In genomic region chr22:46107753-46108563, GRCh38 we compare ENCODE assay signal across 10 cellular contexts. TPM values are rescaled to one million over a fixed set of nuclear protein-coding genes. Genes with fewer than 3 reads are reported as not detected.
A peak's percentile ranks its signal among the peaks of the same experiment; 100 is the strongest.
DNase-seq lines count a peak whose midpoint lies in the region; ATAC-seq and TF ChIP-seq lines count a peak whose summit lies in the region.
"Had no signal": no experiment of that assay in that cellular context is flagged by ENCODE, and none has a peak within 500 bp of the region (broad histone marks: within the 10 kb centered on the region; RNA-seq: fewer than 3 reads in every experiment).

No MANE protein-coding gene starts in this region.

- no peak overlapping the region for H3K4me3 ChIP-seq in skin epidermis

- peaks cover 23% of the 10 kb centered on the region for H3K4me1 Mint-ChIP-seq in brain
- H3K4me1 Mint-ChIP-seq: activated naive CD8-positive, alpha-beta T cell treated with anti-CD3 and anti-CD28 coated beads, Interleukin-2, amount 10 ng/mL, durations not matched to agents 7 days and 5 days had no signal

- no peaks in the 10 kb centered on the region for H3K36me3 Mint-ChIP-seq in brain
- H3K36me3 Mint-ChIP-seq: activated naive CD8-positive, alpha-beta T cell treated with anti-CD3 and anti-CD28 coated beads, Interleukin-2, amount 10 ng/mL, durations not matched to agents 7 days and 5 days had no signal

- no peaks in the 10 kb centered on the region for H3K9me3 Mint-ChIP-seq in brain
- H3K9me3 Mint-ChIP-seq: activated naive CD8-positive, alpha-beta T cell treated with anti-CD3 and anti-CD28 coated beads, Interleukin-2, amount 10 ng/mL, durations not matched to agents 7 days and 5 days had no signal

- H3K27ac ChIP-seq in skin epidermis = peak overlapping the region in 20 of 21 experiments; percentile 61 to 92 (median 82)

- no peak for TF ChIP-seq CTCF in brain (conservative IDR thresholded peaks at IDR 0.05)

- H3K27ac Mint-ChIP-seq in brain = peak overlapping the region; percentile 34 to 90 (median 87)
- H3K27ac Mint-ChIP-seq: activated naive CD8-positive, alpha-beta T cell treated with anti-CD3 and anti-CD28 coated beads, Interleukin-2, amount 10 ng/mL, durations not matched to agents 7 days and 5 days had no signal

- H3K4me3 Mint-ChIP-seq in brain = peak overlapping the region in 1 of 5 experiments; percentile 7
- H3K4me3 Mint-ChIP-seq: activated naive CD8-positive, alpha-beta T cell treated with anti-CD3 and anti-CD28 coated beads, Interleukin-2, amount 10 ng/mL, durations not matched to agents 7 days and 5 days had no signal

- no peak for ATAC-seq in HG02884 (IDR thresholded peaks at IDR 0.05; ENCODE audit: unreplicated experiment)

- H3K27me3 Mint-ChIP-seq in brain = no peaks in the 10 kb centered on the region
- H3K27me3 Mint-ChIP-seq: activated naive CD8-positive, alpha-beta T cell treated with anti-CD3 and anti-CD28 coated beads, Interleukin-2, amount 10 ng/mL, durations not matched to agents 7 days and 5 days had no signal

- DNase-seq in EH (ENCODE audit: low read depth) (peak; percentile 48), kidney tubule cell (ENCODE audit: low spot score) (peak; percentile 58), epidermal melanocyte (ENCODE audit: insufficient read length, low spot score) (no peak), GOT3 (lab: John Stamatoyannopoulos, UW) (no peak), SIG-M5 (lab: John Stamatoyannopoulos, UW) (no peak)
- DNase-seq: activated naive CD8-positive, alpha-beta T cell treated with anti-CD3 and anti-CD28 coated beads, Interleukin-2, amount 10 ng/mL, durations not matched to agents 7 days and 5 days; NCI-H526 treated with DMSO at 0.1 percent for 48 hours had no signal

RNA-seq across cellular contexts. Expression of gene PPARA, which starts 42.4 kb away (rescaled TPM):
- 8.4 TPM for polyA plus RNA-seq in brain (ENCODE audit: insufficient read depth, low read depth, low replicate concordance)

Comparison
In these comparisons a context has a peak if more than half of its experiments do, and no peak if none do; other contexts are left out.
1. DNase-seq: peak in EH (single experiment) and kidney tubule cell (single experiment); none in epidermal melanocyte (single experiment), GOT3 (single experiment) and SIG-M5 (single experiment).